Comparison of ENCODE assay signal across 8 cellular contexts in genomic region chr11:23021287-23021863, GRCh38.
DNase-seq lines count a peak whose midpoint lies in the region; ATAC-seq and TF ChIP-seq lines count a peak whose summit lies in the region.

No MANE protein-coding gene starts in this region.

- TF ChIP-seq CTCF in AG09309 (IDR thresholded peaks at IDR 0.05; ENCODE audit: control insufficient read depth, insufficient read depth, low read depth, low read length, missing control alignments) (peak; percentile 51), foreskin fibroblast (IDR thresholded peaks at IDR 0.05; ENCODE audit: low read depth, low read length) (peak; percentile 75)

- DNase-seq in AG09309 (ENCODE audit: low read depth) (no peak), OCI-M1 (lab: John Stamatoyannopoulos, UW) (peak; percentile 47), foreskin fibroblast (peak; percentile 6 to 63), retina (peak; percentile 55)

- peak; percentile 67 for ATAC-seq in GM18498 (IDR thresholded peaks at IDR 0.05; ENCODE audit: unreplicated experiment)
- ATAC-seq in HG02973 (IDR thresholded peaks at IDR 0.05; ENCODE audit: unreplicated experiment) = peak; percentile 48
- no peak for ATAC-seq in GM21526 (IDR thresholded peaks at IDR 0.05; ENCODE audit: low FRiP score, unreplicated experiment)
- ATAC-seq in GM18505 (IDR thresholded peaks at IDR 0.05; ENCODE audit: unreplicated experiment) = no peak

- TF ChIP-seq POLR2A in GM18505 (IDR thresholded peaks at IDR 0.05; ENCODE audit: borderline replicate concordance, extremely low read depth, insufficient read depth, insufficient read length) = no peak

- H3K4me3 ChIP-seq in AG09309 (ENCODE audit: control insufficient read depth, low read depth, low read length) (no peak overlapping the region), foreskin fibroblast (ENCODE audit: low read depth in 1 of 2, low read length in 2 of 2) (no peak overlapping the region)

Comparison
In these comparisons a context has a peak if more than half of its experiments do, and no peak if none do; other contexts are left out.
1. ATAC-seq: peak in GM18498 (single experiment) and HG02973 (single experiment); none in GM21526 (single experiment) and GM18505 (single experiment).